In the genomic region with DNA sequence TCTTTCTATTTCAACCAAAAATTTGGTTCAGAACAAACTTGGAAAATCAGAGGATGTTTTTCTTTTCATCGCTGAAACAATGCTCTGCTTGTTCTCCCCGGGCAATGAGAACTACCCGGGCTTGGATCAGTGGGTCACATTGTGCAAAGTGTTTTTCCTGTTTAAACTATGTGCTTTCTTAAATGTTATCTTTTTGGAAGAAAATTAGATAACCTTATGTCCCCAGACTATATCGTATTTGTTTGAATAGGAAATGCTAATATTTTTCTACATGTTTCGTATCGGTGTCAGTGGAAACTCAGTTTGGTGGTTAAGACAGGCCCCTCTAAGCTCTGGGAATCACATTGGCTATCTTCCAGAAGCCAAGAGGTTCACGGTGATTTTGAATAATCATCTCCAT, we compare ENCODE assay signal across 1 cellular context.
TF ChIP-seq lines count a peak whose summit lies in the region.

No MANE protein-coding gene starts in this region.

TF ChIP-seq in liver, 16 proteins besides CTCF, POLR2A, EP300 and RAD21 (continued from another document):
- TF ChIP-seq TAF1 (conservative IDR thresholded peaks at IDR 0.05) = no peak
- TF ChIP-seq, protein P1, sequence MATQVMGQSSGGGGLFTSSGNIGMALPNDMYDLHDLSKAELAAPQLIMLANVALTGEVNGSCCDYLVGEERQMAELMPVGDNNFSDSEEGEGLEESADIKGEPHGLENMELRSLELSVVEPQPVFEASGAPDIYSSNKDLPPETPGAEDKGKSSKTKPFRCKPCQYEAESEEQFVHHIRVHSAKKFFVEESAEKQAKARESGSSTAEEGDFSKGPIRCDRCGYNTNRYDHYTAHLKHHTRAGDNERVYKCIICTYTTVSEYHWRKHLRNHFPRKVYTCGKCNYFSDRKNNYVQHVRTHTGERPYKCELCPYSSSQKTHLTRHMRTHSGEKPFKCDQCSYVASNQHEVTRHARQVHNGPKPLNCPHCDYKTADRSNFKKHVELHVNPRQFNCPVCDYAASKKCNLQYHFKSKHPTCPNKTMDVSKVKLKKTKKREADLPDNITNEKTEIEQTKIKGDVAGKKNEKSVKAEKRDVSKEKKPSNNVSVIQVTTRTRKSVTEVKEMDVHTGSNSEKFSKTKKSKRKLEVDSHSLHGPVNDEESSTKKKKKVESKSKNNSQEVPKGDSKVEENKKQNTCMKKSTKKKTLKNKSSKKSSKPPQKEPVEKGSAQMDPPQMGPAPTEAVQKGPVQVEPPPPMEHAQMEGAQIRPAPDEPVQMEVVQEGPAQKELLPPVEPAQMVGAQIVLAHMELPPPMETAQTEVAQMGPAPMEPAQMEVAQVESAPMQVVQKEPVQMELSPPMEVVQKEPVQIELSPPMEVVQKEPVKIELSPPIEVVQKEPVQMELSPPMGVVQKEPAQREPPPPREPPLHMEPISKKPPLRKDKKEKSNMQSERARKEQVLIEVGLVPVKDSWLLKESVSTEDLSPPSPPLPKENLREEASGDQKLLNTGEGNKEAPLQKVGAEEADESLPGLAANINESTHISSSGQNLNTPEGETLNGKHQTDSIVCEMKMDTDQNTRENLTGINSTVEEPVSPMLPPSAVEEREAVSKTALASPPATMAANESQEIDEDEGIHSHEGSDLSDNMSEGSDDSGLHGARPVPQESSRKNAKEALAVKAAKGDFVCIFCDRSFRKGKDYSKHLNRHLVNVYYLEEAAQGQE (IDR thresholded peaks at IDR 0.05) = no peak
